ENCODE assay signal across 8 cellular contexts in genomic region chr9:35729700-35730485, GRCh38. TPM values are rescaled to one million over a fixed set of nuclear protein-coding genes. Genes with fewer than 3 reads are reported as not detected.
A peak's percentile ranks its signal among the peaks of the same experiment; 100 is the strongest.
DNase-seq lines count a peak whose midpoint lies in the region; ATAC-seq and TF ChIP-seq lines count a peak whose summit lies in the region.

No MANE protein-coding gene starts in this region.

- H3K36me3 Mint-ChIP-seq in Calu3 (ENCODE audit: insufficient read depth, unreplicated experiment): peaks cover 35% of the 10 kb centered on the region
- H3K36me3 Mint-ChIP-seq in chondrocyte (ENCODE audit: low read depth): peaks cover 17% of the 10 kb centered on the region

- H3K27me3 ChIP-seq in subcutaneous abdominal adipose tissue (ENCODE audit: control insufficient read depth in 5 of 5, insufficient read depth in 4 of 5, low read length in 5 of 5): no peaks in the 10 kb centered on the region

- H3K4me3 ChIP-seq in subcutaneous abdominal adipose tissue (ENCODE audit: low read depth in 1 of 5, low read length in 5 of 5): peak overlapping the region; percentile 72 to 92 (median 88)

- H3K4me3 Mint-ChIP-seq in Calu3 (ENCODE audit: low read depth, unreplicated experiment) (no peak overlapping the region), chondrocyte (ENCODE audit: unreplicated experiment) (no peak overlapping the region)

- H3K4me1 ChIP-seq in subcutaneous abdominal adipose tissue (ENCODE audit: control insufficient read depth in 5 of 5, insufficient read depth in 5 of 5, low read length in 5 of 5): peaks cover 38 to 79% (median 78%) of the 10 kb centered on the region in 5 donors

- POLR2A ChIA-PET in HEK293T (lab: Yijun Ruan, JAX): interaction anchor here (1.0 kb wide), 2 partner anchors 69 to 71 kb away, joined by 3 read pairs; no protein-coding TSS in a partner anchor
- POLR2A ChIA-PET in RWPE1 (lab: Yijun Ruan, JAX; ENCODE audit: low non-redundant PET): interaction anchor here (0.8 kb wide), 1 partner anchor 69 kb away, joined by 3 read pairs; no protein-coding TSS in a partner anchor

- peak; percentile 19 for DNase-seq in Calu3
- peak; percentile 73 for DNase-seq in HEK293T (ENCODE audit: extremely low spot score)
- peak; percentile 81 for DNase-seq in RWPE1 (ENCODE audit: low spot score)
- DNase-seq in chondrocyte (ENCODE audit: low spot score): no peak
- DNase-seq in left kidney (ENCODE audit: low read depth, low spot score): peak; percentile 60

- no peak for ATAC-seq in HG03095 (IDR thresholded peaks at IDR 0.05; ENCODE audit: unreplicated experiment)
- no peak for ATAC-seq in HG02884 (IDR thresholded peaks at IDR 0.05; ENCODE audit: unreplicated experiment)

- H3K27ac ChIP-seq in RWPE1 (peak overlapping the region; percentile 50), subcutaneous abdominal adipose tissue (ENCODE audit: low read depth, low read length) (peak overlapping the region; percentile 96)

- intact Hi-C loops in Calu3 (cut with micrococcal nuclease; ENCODE audit: unreplicated experiment): loop anchor here (10.0 kb wide), 2 partner anchors 65 to 85 kb away; partner anchors contain the start of genes ARHGEF39, HINT2 and SPAG8

- TSS peak; percentile 57 for BruUV-seq in Calu3 (replicated peaks; lab: Mats Ljungman, UMichigan)

- TF ChIP-seq CTCF in Calu3 (IDR thresholded peaks at IDR 0.05; ENCODE audit: unreplicated experiment) (peak; percentile 24), RWPE1 (conservative IDR thresholded peaks at IDR 0.05; ENCODE audit: low read depth) (peak; percentile 76), chondrocyte (IDR thresholded peaks at IDR 0.05) (peak; percentile 79)

- H3K27me3 Mint-ChIP-seq in Calu3 (ENCODE audit: unreplicated experiment) (no peaks in the 10 kb centered on the region), chondrocyte (ENCODE audit: low read depth) (no peaks in the 10 kb centered on the region)

- peak overlapping the region in 4 of 5 donors; percentile 41 to 98 (median 92) for H3K9ac ChIP-seq in subcutaneous abdominal adipose tissue (ENCODE audit: low read length in 5 of 5)

- H3K27ac Mint-ChIP-seq in Calu3 (ENCODE audit: unreplicated experiment) (no peak overlapping the region), chondrocyte (ENCODE audit: unreplicated experiment) (no peak overlapping the region)

- no peaks in the 10 kb centered on the region for H3K9me3 Mint-ChIP-seq in Calu3 (ENCODE audit: low read depth, unreplicated experiment)
- no peaks in the 10 kb centered on the region for H3K9me3 Mint-ChIP-seq in chondrocyte (ENCODE audit: low read depth)

- H3K36me3 ChIP-seq in subcutaneous abdominal adipose tissue (ENCODE audit: control insufficient read depth in 5 of 5, insufficient read depth in 5 of 5, low read length in 5 of 5): peaks cover 4 to 19% (median 12%) of the 10 kb centered on the region in 5 donors

- H3K9me3 ChIP-seq in subcutaneous abdominal adipose tissue (ENCODE audit: control insufficient read depth in 5 of 5, low read length in 5 of 5): no peaks in the 10 kb centered on the region

- CTCF ChIA-PET in Calu3 (lab: Charles Lee) (interaction anchor here (0.8 kb wide), 1 partner anchor 19 kb away, joined by 3 read pairs; the partner anchor contains the start of genes GBA2 and RGP1), HEK293T (lab: Yijun Ruan, JAX) (interaction anchor here (0.7 to 3.2 kb wide), 3 partner anchors 33 to 84 kb away, joined by 3 to 11 read pairs (median 5); no protein-coding TSS in a partner anchor), RWPE1 (lab: Yijun Ruan, JAX) (interaction anchor here (0.5 to 1.1 kb wide), 8 partner anchors 14 to 1623 kb away, joined by 3 to 5 read pairs (median 4); no protein-coding TSS in a partner anchor)

- H3K4me1 Mint-ChIP-seq in Calu3 (ENCODE audit: low read depth, unreplicated experiment): no peaks in the 10 kb centered on the region
- H3K4me1 Mint-ChIP-seq in chondrocyte (ENCODE audit: low read depth): peaks cover 28% of the 10 kb centered on the region

TF ChIP-seq in HEK293T, 16 proteins besides CTCF, POLR2A, EP300 and RAD21:
- TF ChIP-seq SP1 (IDR thresholded peaks at IDR 0.05) (no peak), HDGF (IDR thresholded peaks at IDR 0.05; ENCODE audit: borderline replicate concordance) (no peak), FOXA1 (IDR thresholded peaks at IDR 0.05) (no peak), ZNF384 (IDR thresholded peaks at IDR 0.05) (no peak), ARNT (IDR thresholded peaks at IDR 0.05) (no peak), TARDBP (IDR thresholded peaks at IDR 0.05) (no peak), SUZ12 (IDR thresholded peaks at IDR 0.05) (no peak), PKNOX1 (IDR thresholded peaks at IDR 0.05) (no peak), LEF1 (IDR thresholded peaks at IDR 0.05; ENCODE audit: borderline replicate concordance) (no peak), NFRKB (IDR thresholded peaks at IDR 0.05) (no peak)

RNA-seq across cellular contexts. Expression of gene TLN1, which starts 2.1 kb away (rescaled TPM):
- total RNA-seq in Calu3 (2022) (91.1 and 98.7 TPM in 2 replicates), chondrocyte (490 to 684 TPM (median 655 TPM) in 3 replicates)

RNA-seq across cellular contexts. Expression of gene CREB3, which starts 2.6 kb away (rescaled TPM):
- total RNA-seq in Calu3 (2022): 26.5 and 29.4 TPM in 2 replicates
- total RNA-seq in chondrocyte: 55.5 to 63.4 TPM (median 56.7 TPM) in 3 replicates

RNA-seq across cellular contexts. Expression of gene GBA2, which starts 19.1 kb away (rescaled TPM):
- total RNA-seq in Calu3 (2022): 62.4 and 62.7 TPM in 2 replicates
- total RNA-seq in chondrocyte: 50.9 to 52.1 TPM (median 51.6 TPM) in 3 replicates

RNA-seq across cellular contexts. Expression of gene RGP1, which starts 19.2 kb away (rescaled TPM):
- total RNA-seq in Calu3 (2022) (26.6 and 31.6 TPM in 2 replicates), chondrocyte (27.7 to 28.6 TPM (median 27.9 TPM) in 3 replicates)

RNA-seq across cellular contexts. Expression of gene MSMP, which starts 24.2 kb away (rescaled TPM):
- total RNA-seq in Calu3 (2022) (not detected in 2 replicates), chondrocyte (not detected in 3 replicates)

Comparison
In these comparisons a context has a peak if more than half of its experiments do, and no peak if none do; other contexts are left out.
1. CTCF ChIP-seq: peak in every context shown above with its lines; median percentile 79 in chondrocyte; 76 in RWPE1; 24 in Calu3.